ENCODE assay signal across 15 cellular contexts in the genomic region with DNA sequence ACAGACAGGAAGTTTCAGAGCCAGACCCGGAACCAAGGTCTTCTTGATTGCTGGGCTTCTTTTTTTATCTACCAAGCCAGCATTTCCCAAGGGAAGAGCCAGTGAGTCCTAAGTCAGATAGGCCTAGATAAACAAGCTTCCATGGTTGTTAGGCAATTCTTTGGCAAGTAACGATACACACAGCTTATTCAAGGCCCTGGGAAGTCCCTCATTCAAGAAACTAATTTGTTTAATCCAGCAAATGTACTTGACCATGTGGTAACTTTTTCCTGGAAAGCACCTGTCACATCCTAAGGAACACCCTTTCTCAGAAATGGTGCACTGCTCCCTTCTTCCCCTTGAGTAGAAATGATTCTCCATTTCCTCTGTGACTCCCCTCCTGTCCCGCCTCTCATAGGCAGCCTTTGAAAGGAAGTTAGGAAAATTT.
DNase-seq lines count a peak whose midpoint lies in the region; ATAC-seq and TF ChIP-seq lines count a peak whose summit lies in the region.
"Had no signal": no experiment of that assay in that cellular context is flagged by ENCODE, and none has a peak within 500 bp of the region (broad histone marks: within the 10 kb centered on the region; RNA-seq: fewer than 3 reads in every experiment).

No MANE protein-coding gene starts in this region.

- no peak overlapping the region for H3K18ac ChIP-seq in trophoblast cell (ENCODE audit: low read length)

- ATAC-seq in heart right ventricle (peak in 6 of 8 donors; percentile 35 to 84 (median 72)), HG02798 (IDR thresholded peaks at IDR 0.05; ENCODE audit: poor library complexity, unreplicated experiment) (no peak), HG02970 (IDR thresholded peaks at IDR 0.05; ENCODE audit: low FRiP score, unreplicated experiment) (no peak)

- no peaks in the 10 kb centered on the region for H3K27me3 ChIP-seq in heart right ventricle
- no peaks in the 10 kb centered on the region for H3K27me3 ChIP-seq in trophoblast cell (ENCODE audit: insufficient read depth, low read length)
- H3K27me3 ChIP-seq in HAP-1 (ENCODE audit: low read depth): no peaks in the 10 kb centered on the region
- H3K27me3 ChIP-seq: suprapubic skin had no signal

- WGBS in heart right ventricle, 2 donors: 53 to 64% methylated on average over 3 of the region's 3 CpGs
- WGBS in trophoblast cell (ENCODE audit: extremely low coverage, insufficient coverage, insufficient read length): no CpG with 5 or more reads among the region's 3 CpGs

- no peak overlapping the region for H4K12ac ChIP-seq in trophoblast cell (ENCODE audit: low read depth, low read length)

- no peak overlapping the region for H3K14ac ChIP-seq in trophoblast cell (ENCODE audit: low read length)

- H2BK120ac ChIP-seq in trophoblast cell (ENCODE audit: insufficient read depth, low read length, poor library complexity): no peak overlapping the region

- no peak overlapping the region for H2AK5ac ChIP-seq in trophoblast cell (ENCODE audit: low read length)

- H3K4me1 ChIP-seq in heart right ventricle (peaks cover 0 to 22% (median 8%) of the 10 kb centered on the region in 9 donors), trophoblast cell (ENCODE audit: control insufficient read depth in 1 of 2, insufficient read depth in 2 of 2, low read length in 2 of 2) (peaks cover 7 to 14% of the 10 kb centered on the region in 2 experiments), HAP-1 (no peaks in the 10 kb centered on the region)

- no peak overlapping the region for H4K91ac ChIP-seq in trophoblast cell (ENCODE audit: low read depth, low read length)

- no peak overlapping the region for H3K4ac ChIP-seq in trophoblast cell (ENCODE audit: low read depth, low read length)

- H3K79me2 ChIP-seq in trophoblast cell (ENCODE audit: control insufficient read depth, insufficient read depth, low read length, poor library complexity): no peaks in the 10 kb centered on the region

- H3K27ac ChIP-seq in heart right ventricle (peak overlapping the region in 4 of 10 donors; percentile 4 to 36 (median 16)), trophoblast cell (ENCODE audit: low read depth, low read length) (peak overlapping the region; percentile 7)
- H3K27ac ChIP-seq: KMS-11, suprapubic skin had no signal

- no peak overlapping the region for H3K4me2 ChIP-seq in trophoblast cell (ENCODE audit: low read length)
- H3K4me2 ChIP-seq: KMS-11 had no signal

- H2BK5ac ChIP-seq in trophoblast cell (ENCODE audit: low read depth, low read length, poor library complexity): no peak overlapping the region

- H3K36me3 Mint-ChIP-seq in activated naive CD8-positive, alpha-beta T cell treated with anti-CD3 and anti-CD28 coated beads for 36 hours: peaks cover 37% of the 10 kb centered on the region

- H3K9me3 Mint-ChIP-seq in activated naive CD8-positive, alpha-beta T cell treated with anti-CD3 and anti-CD28 coated beads for 36 hours: no peaks in the 10 kb centered on the region

- no peak overlapping the region for H2BK12ac ChIP-seq in trophoblast cell (ENCODE audit: low read length)

- H4K8ac ChIP-seq in trophoblast cell (ENCODE audit: low read depth, low read length): no peak overlapping the region

- H2AFZ ChIP-seq in trophoblast cell (ENCODE audit: insufficient read depth, low read length, poor library complexity): no peak overlapping the region

- in situ Hi-C loops in HAP-1 (cut with MboI; ENCODE audit: low sequenced_read_pairs): no loop called here

- no peak overlapping the region for H3K4me3 Mint-ChIP-seq in activated naive CD8-positive, alpha-beta T cell treated with anti-CD3 and anti-CD28 coated beads for 36 hours
- H3K4me3 Mint-ChIP-seq: activated naive CD8-positive, alpha-beta T cell had no signal

- H3K27ac Mint-ChIP-seq in activated naive CD8-positive, alpha-beta T cell treated with anti-CD3 and anti-CD28 coated beads for 36 hours: peak overlapping the region; percentile 21
- H3K27ac Mint-ChIP-seq: activated naive CD8-positive, alpha-beta T cell had no signal

- H3K9me3 ChIP-seq in heart right ventricle: no peaks in the 10 kb centered on the region
- no peaks in the 10 kb centered on the region for H3K9me3 ChIP-seq in trophoblast cell (ENCODE audit: insufficient read depth, low read depth, low read length)
- no peaks in the 10 kb centered on the region for H3K9me3 ChIP-seq in HAP-1
- H3K9me3 ChIP-seq: suprapubic skin had no signal

- intact Hi-C loops in heart right ventricle (cut with DNase I): no loop called here

- H3K4me3 ChIP-seq in heart right ventricle (no peak overlapping the region), trophoblast cell (ENCODE audit: low read depth, low read length) (no peak overlapping the region), HAP-1 (no peak overlapping the region)
- H3K4me3 ChIP-seq: suprapubic skin had no signal

- no peak overlapping the region for H3K9ac ChIP-seq in trophoblast cell (ENCODE audit: low read length)
- H3K9ac ChIP-seq: KMS-11 had no signal

- DNase-seq in NCI-H226 (peak; percentile 49), heart right ventricle (peak in 1 of 2 donors; percentile 17), trophoblast cell (no peak), HAP-1 (ENCODE audit: low spot score in 2 of 2) (no peak), cerebellum (ENCODE audit: low spot score) (no peak)
- no peak for DNase-seq in activated naive CD8-positive, alpha-beta T cell treated with anti-CD3 and anti-CD28 coated beads for 36 hours
- DNase-seq: DMS53, mammary epithelial cell, NCI-H1436 treated with DMSO at 0.1 percent for 48 hours, nucleus accumbens had no signal

- H3K79me1 ChIP-seq in trophoblast cell (ENCODE audit: low read length): peaks cover 6% of the 10 kb centered on the region

- H3K27me3 Mint-ChIP-seq in activated naive CD8-positive, alpha-beta T cell treated with anti-CD3 and anti-CD28 coated beads for 36 hours: no peaks in the 10 kb centered on the region
- H3K27me3 Mint-ChIP-seq: activated naive CD8-positive, alpha-beta T cell had no signal

- no peak for TF ChIP-seq CTCF in heart right ventricle (IDR thresholded peaks at IDR 0.05)

- no peak overlapping the region for H3K23ac ChIP-seq in trophoblast cell (ENCODE audit: low read length)

- H3K36me3 ChIP-seq in heart right ventricle (peaks cover 0 to 99% (median 14%) of the 10 kb centered on the region in 9 donors), trophoblast cell (ENCODE audit: control insufficient read depth in 1 of 2, insufficient read depth in 2 of 2, low read length in 2 of 2) (no peaks in the 10 kb centered on the region), HAP-1 (replicated peaks) (no peaks in the 10 kb centered on the region)

- H3K4me1 Mint-ChIP-seq in activated naive CD8-positive, alpha-beta T cell treated with anti-CD3 and anti-CD28 coated beads for 36 hours: peaks cover 11% of the 10 kb centered on the region

Comparison
In these comparisons a context has a peak if more than half of its experiments do, and no peak if none do; other contexts are left out.
1. ATAC-seq: peak in heart right ventricle (6 of 8); none in HG02798 (single experiment) and HG02970 (single experiment).